ENCODE assay signal across 8 cellular contexts in genomic region chr15:75758071-75758872, GRCh38. TPM values are rescaled to one million over a fixed set of nuclear protein-coding genes. Genes with fewer than 3 reads are reported as not detected.
A peak's percentile ranks its signal among the peaks of the same experiment; 100 is the strongest.
DNase-seq lines count a peak whose midpoint lies in the region; ATAC-seq and TF ChIP-seq lines count a peak whose summit lies in the region.

No MANE protein-coding gene starts in this region.

- H3K79me2 ChIP-seq in OCI-LY3 (ENCODE audit: low read length), result no peaks in the 10 kb centered on the region

- TF ChIP-seq CTCF in BJ (IDR thresholded peaks at IDR 0.05; ENCODE audit: insufficient read depth, low read depth, low read length) (peak; percentile 62), OCI-LY3 (IDR thresholded peaks at IDR 0.05; ENCODE audit: low read depth, low read length) (peak; percentile 40), mucosa of descending colon (IDR thresholded peaks at IDR 0.05) (no peak)

- peak; percentile 65 for ATAC-seq in GM19328 (IDR thresholded peaks at IDR 0.05; ENCODE audit: unreplicated experiment)
- ATAC-seq in mucosa of descending colon, result peak; percentile 99

- peak overlapping the region; percentile 90 for H3K9ac ChIP-seq in OCI-LY3 (ENCODE audit: low read length)

- H3K9me3 ChIP-seq in OCI-LY3 (ENCODE audit: insufficient read depth, low read length), result no peaks in the 10 kb centered on the region
- H3K9me3 ChIP-seq in mucosa of descending colon, result no peaks in the 10 kb centered on the region

- intact Hi-C loops in mucosa of descending colon (cut with DNase I, micrococcal nuclease), result no loop called here

- DNase-seq in BJ (ENCODE audit: low read depth) (no peak), HT1080 (ENCODE audit: low read depth) (peak; percentile 83), erythroblast (lab: John Stamatoyannopoulos, UW) (peak; percentile 90), mucosa of descending colon (peak; percentile 91 to 94 (median 93))
- DNase-seq in activated T-cell treated with anti-CD3 and anti-CD28 coated beads, Interleukin-2, amount 50 U/mL, for 1 hour, result peak; percentile 45
- DNase-seq in stimulated activated CD8-positive, alpha-beta memory T cell treated with anti-CD3 and anti-CD28 coated beads, Interleukin-7, amount 100 ng/mL, for 24 hours (ENCODE audit: low read depth), result peak; percentile 32

- peak overlapping the region; percentile 50 for H3K27ac ChIP-seq in OCI-LY3 (ENCODE audit: low read length)

- peak overlapping the region; percentile 83 for H3K4me2 ChIP-seq in OCI-LY3 (ENCODE audit: low read length)

- TF ChIP-seq POLR2A in erythroblast (IDR thresholded peaks at IDR 0.05; ENCODE audit: low read length), result peak; percentile 73

- H4K20me1 ChIP-seq in OCI-LY3 (ENCODE audit: insufficient read depth, low read length), result no peaks in the 10 kb centered on the region

- peak overlapping the region; percentile 96 for H2AFZ ChIP-seq in OCI-LY3 (ENCODE audit: low read depth, low read length)

- H3K36me3 ChIP-seq in BJ (ENCODE audit: control insufficient read depth, insufficient read depth, low read length), result no peaks in the 10 kb centered on the region
- no peaks in the 10 kb centered on the region for H3K36me3 ChIP-seq in OCI-LY3 (replicated peaks; ENCODE audit: low read depth, low read length)
- H3K36me3 ChIP-seq in mucosa of descending colon (ENCODE audit: low read depth), result no peaks in the 10 kb centered on the region

- H3K4me3 ChIP-seq in BJ (ENCODE audit: low read depth, low read length) (peak overlapping the region; percentile 59), OCI-LY3 (ENCODE audit: low read length) (peak overlapping the region; percentile 96), mucosa of descending colon (peak overlapping the region; percentile 17)

- H3K27me3 ChIP-seq in BJ (ENCODE audit: control insufficient read depth, insufficient read depth, low read length) (no peaks in the 10 kb centered on the region), OCI-LY3 (ENCODE audit: low read depth, low read length) (no peaks in the 10 kb centered on the region)

- CTCF ChIA-PET in BJ (lab: Yijun Ruan, JAX), result interaction anchor here (0.9 to 2.1 kb wide), 4 partner anchors 9 to 65 kb away, joined by 3 to 8 read pairs (median 5); no protein-coding TSS in a partner anchor

- POLR2A ChIA-PET in BJ (lab: Charles Lee), result no interaction called here

- H3K4me1 ChIP-seq in OCI-LY3 (ENCODE audit: low read length), result peaks cover 15% of the 10 kb centered on the region
- H3K4me1 ChIP-seq in mucosa of descending colon (ENCODE audit: low read depth), result no peaks in the 10 kb centered on the region

RNA-seq across cellular contexts. Expression of gene CSPG4, which starts 45.6 kb away (rescaled TPM):
- polyA plus RNA-seq in BJ (2011; rRNA removed), result 9.5 and 24.1 TPM in 2 replicates
- polyA minus RNA-seq in BJ (2011; rRNA and poly(A)+ RNA removed), result 17.8 and 24.3 TPM in 2 replicates
- total RNA-seq in HT1080 (2014; rRNA removed; shearing (Covaris generic)), result 15.4 and 16.9 TPM in 2 replicates
- polyA plus RNA-seq in HT1080 (2015; cell fraction: cytosol; rRNA removed), result 4.5 and 4.7 TPM in 2 replicates
- polyA plus RNA-seq in HT1080 (2015; cell fraction: nucleus; rRNA removed), result 63.5 and 65.9 TPM in 2 replicates
- 10 to 100 TPM in 1 of 3 donors, 1 to 10 TPM in 2; 3.0 to 86.8 (median 7.8) TPM for total RNA-seq in mucosa of descending colon

Comparison
In these comparisons a context has a peak if more than half of its experiments do, and no peak if none do; other contexts are left out.
1. H3K4me3 ChIP-seq: peak in every context shown above with its lines; median percentile 96 in OCI-LY3; 59 in BJ; 17 in mucosa of descending colon.